Comparison of ENCODE assay signal across 1 cellular context in the genomic region with DNA sequence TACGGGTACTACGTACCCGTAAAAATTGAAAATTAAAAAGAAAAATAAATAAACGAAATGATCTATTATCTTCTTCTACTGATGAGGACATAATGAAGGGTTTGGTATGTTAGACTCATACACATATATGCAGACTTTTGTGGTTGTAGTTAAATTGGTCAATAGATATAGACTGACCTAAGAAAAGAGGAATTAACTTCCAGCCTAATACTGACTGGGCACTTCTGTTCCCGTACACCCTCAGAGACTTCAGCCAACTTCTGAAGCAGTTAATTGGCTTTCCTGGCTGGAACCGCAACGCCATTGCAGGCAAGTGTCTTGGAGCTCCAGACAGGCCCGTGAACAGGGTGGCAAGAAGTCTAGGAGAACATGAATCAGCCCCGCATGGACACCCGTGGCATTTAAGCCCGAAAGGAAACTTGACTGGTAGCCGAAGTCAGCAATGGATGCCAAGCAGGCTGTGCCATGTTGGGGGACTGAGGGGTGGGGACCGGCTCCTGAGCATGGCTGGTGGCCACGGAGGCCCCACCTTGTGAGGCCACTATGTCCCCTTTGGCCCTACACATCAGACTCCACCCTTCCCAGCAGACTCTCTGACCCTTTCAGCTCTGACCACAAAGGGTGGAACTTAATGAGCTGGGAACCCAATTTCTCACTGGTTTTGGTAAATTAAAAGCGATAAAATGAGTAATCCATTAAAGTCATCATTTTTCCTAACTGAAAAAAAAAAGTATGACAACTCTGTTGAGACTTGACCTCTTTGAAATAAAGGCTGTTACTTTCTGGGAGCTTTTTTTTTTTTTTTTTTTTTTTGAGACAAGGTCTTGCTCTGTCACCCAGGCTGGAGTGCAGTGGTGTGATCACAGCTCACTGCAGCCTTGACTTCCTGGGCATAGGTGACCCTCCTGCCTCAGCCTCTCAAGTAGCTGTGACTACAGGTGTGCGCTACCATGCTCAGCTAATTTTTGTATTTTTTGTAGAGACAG.
TF ChIP-seq lines count a peak whose summit lies in the region.

No MANE protein-coding gene starts in this region.

TF ChIP-seq in GM23338, 12 proteins besides CTCF, POLR2A, EP300 and RAD21 (continued from another document):
- TF ChIP-seq, protein P1, sequence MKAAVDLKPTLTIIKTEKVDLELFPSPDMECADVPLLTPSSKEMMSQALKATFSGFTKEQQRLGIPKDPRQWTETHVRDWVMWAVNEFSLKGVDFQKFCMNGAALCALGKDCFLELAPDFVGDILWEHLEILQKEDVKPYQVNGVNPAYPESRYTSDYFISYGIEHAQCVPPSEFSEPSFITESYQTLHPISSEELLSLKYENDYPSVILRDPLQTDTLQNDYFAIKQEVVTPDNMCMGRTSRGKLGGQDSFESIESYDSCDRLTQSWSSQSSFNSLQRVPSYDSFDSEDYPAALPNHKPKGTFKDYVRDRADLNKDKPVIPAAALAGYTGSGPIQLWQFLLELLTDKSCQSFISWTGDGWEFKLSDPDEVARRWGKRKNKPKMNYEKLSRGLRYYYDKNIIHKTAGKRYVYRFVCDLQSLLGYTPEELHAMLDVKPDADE (IDR thresholded peaks at IDR 0.05), result no peak
- TF ChIP-seq EZH2phosphoT487 (IDR thresholded peaks at IDR 0.05; ENCODE audit: unreplicated experiment), result no peak
- TF ChIP-seq STAT1 (IDR thresholded peaks at IDR 0.05; ENCODE audit: unreplicated experiment), result no peak
